In the genomic region with DNA sequence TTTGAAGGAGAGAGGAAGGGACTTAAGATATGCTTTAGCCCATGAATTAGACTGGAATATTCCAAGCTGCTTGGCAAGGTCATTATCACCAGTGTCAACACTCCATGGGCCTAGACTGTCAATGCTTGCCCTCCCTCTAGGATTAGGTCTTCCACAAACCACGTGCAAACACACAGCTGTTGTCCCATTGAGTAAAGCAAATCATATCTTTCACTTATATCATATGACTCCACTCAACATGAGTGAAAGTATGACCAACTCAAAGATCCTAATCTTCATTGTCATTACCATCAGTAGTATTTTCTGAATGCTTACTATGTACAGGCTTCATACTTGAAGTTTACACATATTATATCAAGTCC, we compare ENCODE assay signal across 29 cellular contexts. TPM values are rescaled to one million over a fixed set of nuclear protein-coding genes. Genes with fewer than 3 reads are reported as not detected.
A peak's percentile ranks its signal among the peaks of the same experiment; 100 is the strongest.
DNase-seq lines count a peak whose midpoint lies in the region; ATAC-seq and TF ChIP-seq lines count a peak whose summit lies in the region.
"Had no signal": no experiment of that assay in that cellular context is flagged by ENCODE, and none has a peak within 500 bp of the region (broad histone marks: within the 10 kb centered on the region; RNA-seq: fewer than 3 reads in every experiment).

No MANE protein-coding gene starts in this region.

- no peak overlapping the region for H3K4me3 Mint-ChIP-seq in stimulated activated naive CD8-positive, alpha-beta T cell treated with anti-CD3 and anti-CD28 coated beads, Interleukin-15, amount 100 ng/mL, for 72 hours
- no peak overlapping the region for H3K4me3 Mint-ChIP-seq in mesothelial cell of epicardium
- H3K4me3 Mint-ChIP-seq: brain; neural crest cell; stimulated activated memory B cell treated with anti-CD40 and anti-IgM and Interleukin-4, amounts not matched to agents 10 μg/mL and 1 μg/mL and 100 μg/mL, for 72 hours; WTC11 had no signal

- intact Hi-C loops in body of pancreas (cut with DNase I): no loop called here
- intact Hi-C loops in dorsolateral prefrontal cortex (cut with DNase I): no loop called here

- H3K9me3 Mint-ChIP-seq in stimulated activated naive CD8-positive, alpha-beta T cell treated with anti-CD3 and anti-CD28 coated beads, Interleukin-15, amount 100 ng/mL, for 72 hours: no peaks in the 10 kb centered on the region
- H3K9me3 Mint-ChIP-seq in mesothelial cell of epicardium: peaks cover 4% of the 10 kb centered on the region
- H3K9me3 Mint-ChIP-seq: brain had no signal

- no peak for TF ChIP-seq POLR2A in body of pancreas (IDR thresholded peaks at IDR 0.05)

- H3K27me3 ChIP-seq in body of pancreas (no peaks in the 10 kb centered on the region), dorsolateral prefrontal cortex (no peaks in the 10 kb centered on the region)
- H3K27me3 ChIP-seq: BE2C, heart left ventricle, suprapubic skin had no signal

- H3K4me1 ChIP-seq in body of pancreas: peaks cover 57% of the 10 kb centered on the region
- H3K4me1 ChIP-seq: BE2C had no signal

- TF ChIP-seq CTCF in body of pancreas (IDR thresholded peaks at IDR 0.05): no peak
- TF ChIP-seq CTCF in mesothelial cell of epicardium (IDR thresholded peaks at IDR 0.05; ENCODE audit: unreplicated experiment): no peak
- no peak for TF ChIP-seq CTCF in dorsolateral prefrontal cortex (IDR thresholded peaks at IDR 0.05 in 54 of 56, conservative IDR thresholded peaks at IDR 0.05 in 2 of 56; ENCODE audit: low read depth in 1 of 56, partially characterized antibody in 56 of 56)

- no peak for DNase-seq in stimulated activated naive CD8-positive, alpha-beta T cell treated with anti-CD3 and anti-CD28 coated beads, Interleukin-15, amount 100 ng/mL, for 72 hours
- no peak for DNase-seq in stimulated activated naive CD8-positive, alpha-beta T cell treated with anti-CD3 and anti-CD28 coated beads, Interleukin-15, Interleukin-2, amounts not matched to agents 100 U/mL and 50 U/mL, for 24 hours
- DNase-seq in body of pancreas (no peak), mesothelial cell of epicardium (ENCODE audit: low spot score in 2 of 2, unreplicated experiment in 2 of 2) (no peak), dorsolateral prefrontal cortex (no peak), NCI-H2171 treated with DMSO at 0.1 percent for 48 hours (lab: John Stamatoyannopoulos, UW) (no peak), GF-D8 (lab: John Stamatoyannopoulos, UW) (no peak), NCI-H2227 treated with DMSO at 0.1 percent for 48 hours (lab: John Stamatoyannopoulos, UW) (no peak)
- DNase-seq: activated CD4-positive, alpha-beta T cell treated with anti-CD3 and anti-CD28 coated beads, Interleukin-2, amount 50 U/mL, for 1 hour; activated naive CD4-positive, alpha-beta T cell; activated T-cell treated with anti-CD3 and anti-CD28 coated beads, Interleukin-2, amount 50 U/mL, for 48 hours; BE2C; DND-41; effector memory CD4-positive, alpha-beta T cell; erythroblast; heart left ventricle; kidney glomerular epithelial cell; MV-4-11; NCI-H1694; NCI-H526; stimulated activated CD4-positive, alpha-beta T cell treated with anti-CD3 and anti-CD28 coated beads, Interleukin-4, amount 100 ng/mL, for 24 hours; T1000 had no signal

- no peaks in the 10 kb centered on the region for H3K36me3 ChIP-seq in body of pancreas (replicated peaks in 1 of 2; ENCODE audit: insufficient read depth in 1 of 2, low read depth in 2 of 2)
- H3K36me3 ChIP-seq: BE2C, heart left ventricle, suprapubic skin had no signal

- H3K27ac ChIP-seq in body of pancreas (peak overlapping the region in 3 of 4 donors; percentile 55 to 70 (median 61)), dorsolateral prefrontal cortex (no peak overlapping the region)
- H3K27ac ChIP-seq: heart left ventricle, KMS-11, suprapubic skin had no signal

- ATAC-seq in stimulated activated naive CD8-positive, alpha-beta T cell treated with anti-CD3 and anti-CD28 coated beads, Interleukin-15, amount 100 ng/mL, for 72 hours: peak; percentile 26
- no peak for ATAC-seq in stimulated activated naive CD8-positive, alpha-beta T cell treated with anti-CD3 and anti-CD28 coated beads, Interleukin-15, Interleukin-2, amounts not matched to agents 100 U/mL and 50 U/mL, for 24 hours
- no peak for ATAC-seq in body of pancreas
- ATAC-seq: heart left ventricle; sciatic nerve; stimulated activated memory B cell treated with anti-CD40 and anti-IgM and Interleukin-4, amounts not matched to agents 10 μg/mL and 1 μg/mL and 100 μg/mL, for 72 hours; WTC11 had no signal

- no peaks in the 10 kb centered on the region for H3K4me1 Mint-ChIP-seq in stimulated activated naive CD8-positive, alpha-beta T cell treated with anti-CD3 and anti-CD28 coated beads, Interleukin-15, amount 100 ng/mL, for 72 hours
- peaks cover 53% of the 10 kb centered on the region for H3K4me1 Mint-ChIP-seq in mesothelial cell of epicardium
- H3K4me1 Mint-ChIP-seq: stimulated activated memory B cell treated with anti-CD40 and anti-IgM and Interleukin-4, amounts not matched to agents 10 μg/mL and 1 μg/mL and 100 μg/mL, for 72 hours had no signal

- no peaks in the 10 kb centered on the region for H3K36me3 Mint-ChIP-seq in mesothelial cell of epicardium
- H3K36me3 Mint-ChIP-seq: brain; stimulated activated memory B cell treated with anti-CD40 and anti-IgM and Interleukin-4, amounts not matched to agents 10 μg/mL and 1 μg/mL and 100 μg/mL, for 72 hours; WTC11 had no signal

- no peaks in the 10 kb centered on the region for H3K27me3 Mint-ChIP-seq in stimulated activated naive CD8-positive, alpha-beta T cell treated with anti-CD3 and anti-CD28 coated beads, Interleukin-15, amount 100 ng/mL, for 72 hours
- no peaks in the 10 kb centered on the region for H3K27me3 Mint-ChIP-seq in mesothelial cell of epicardium (ENCODE audit: low read depth)

- 14 to 35% methylated on average over 1 of the region's 1 CpG for WGBS in body of pancreas, 2 donors

- no peak overlapping the region for H3K27ac Mint-ChIP-seq in stimulated activated naive CD8-positive, alpha-beta T cell treated with anti-CD3 and anti-CD28 coated beads, Interleukin-15, amount 100 ng/mL, for 72 hours
- H3K27ac Mint-ChIP-seq in mesothelial cell of epicardium: peak overlapping the region; percentile 16
- H3K27ac Mint-ChIP-seq: brain; stimulated activated memory B cell treated with anti-CD40 and anti-IgM and Interleukin-4, amounts not matched to agents 10 μg/mL and 1 μg/mL and 100 μg/mL, for 72 hours; WTC11 had no signal

- no peak overlapping the region for H3K4me3 ChIP-seq in body of pancreas
- H3K4me3 ChIP-seq in dorsolateral prefrontal cortex: no peak overlapping the region
- H3K4me3 ChIP-seq: heart left ventricle, suprapubic skin had no signal

- H3K9me3 ChIP-seq in body of pancreas: no peaks in the 10 kb centered on the region
- H3K9me3 ChIP-seq: BE2C, heart left ventricle, suprapubic skin had no signal

RNA-seq across cellular contexts. Expression of a gene that starts 57.0 kb away (rescaled TPM):
- total RNA-seq in body of pancreas: 10 to 100 TPM; 34.9 to 35.8 TPM
- 12.0 to 15.0 TPM (median 14.0 TPM) in 3 replicates for total RNA-seq in mesothelial cell of epicardium
- total RNA-seq in dorsolateral prefrontal cortex: 100 to 1,000 TPM in 33 of 120 experiments, 10 to 100 TPM in 87; 39.5 to 205 (median 86.4) TPM

Comparison
In these comparisons a context has a peak if more than half of its experiments do, and no peak if none do; other contexts are left out.
1. H3K27ac ChIP-seq: peak in body of pancreas (3 of 4); none in dorsolateral prefrontal cortex (0 of 59).